29 cellular contexts compared by ENCODE assay signal in the genomic region with DNA sequence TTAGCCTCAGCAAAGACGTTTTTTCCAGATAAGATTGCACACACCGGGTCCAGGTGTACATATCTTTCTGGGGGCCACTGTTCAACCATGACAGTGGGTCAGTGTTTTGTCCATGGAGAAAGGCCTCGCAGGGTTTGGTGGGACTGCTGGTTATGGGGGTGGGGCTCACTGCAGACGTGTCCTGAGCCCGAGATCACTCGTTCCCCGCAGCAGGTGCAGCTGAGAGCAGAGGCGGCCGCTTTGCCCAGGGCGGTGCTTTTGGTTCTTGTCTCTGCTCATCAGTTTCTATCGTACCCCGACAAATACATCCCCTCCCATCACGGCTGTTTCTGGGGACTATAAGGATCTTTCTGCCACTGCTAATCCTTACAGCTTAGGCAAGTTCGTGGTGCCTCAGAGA.
"Had no signal": no experiment of that assay in that cellular context is flagged by ENCODE, and none has a peak within 500 bp of the region (broad histone marks: within the 10 kb centered on the region; RNA-seq: fewer than 3 reads in every experiment).

No MANE protein-coding gene starts in this region.

- H3K27me3 Mint-ChIP-seq: activated CD4-positive, alpha-beta memory T cell treated with anti-CD3 and anti-CD28 coated beads for 36 hours; activated CD4-positive, alpha-beta T cell treated with anti-CD3 and anti-CD28 coated beads for 36 hours; activated CD4-positive, alpha-beta T cell treated with anti-CD3 and anti-CD28 coated beads, Interleukin-2, amount 10 ng/mL, durations not matched to agents 24 days and 14 days; activated naive CD4-positive, alpha-beta T cell treated with anti-CD3 and anti-CD28 coated beads, Interleukin-2, amount 10 ng/mL, durations not matched to agents 7 days and 5 days; activated naive CD8-positive, alpha-beta T cell treated with anti-CD3 and anti-CD28 coated beads, Interleukin-2, amount 10 ng/mL, durations not matched to agents 7 days and 5 days; activated T-cell treated with anti-CD3 and anti-CD28 coated beads, Interleukin-2, amount 50 U/mL, for 24 hours; brain; dendritic cell treated with granulocyte-macrophage colony-stimulating factor and Interleukin-4, amounts not matched to agents 40 ng/mL and 50 ng/mL, for 4 days had no signal

- H3K36me3 Mint-ChIP-seq: activated CD4-positive, alpha-beta memory T cell treated with anti-CD3 and anti-CD28 coated beads for 36 hours; activated naive CD4-positive, alpha-beta T cell treated with anti-CD3 and anti-CD28 coated beads, Interleukin-2, amount 10 ng/mL, durations not matched to agents 7 days and 5 days; activated naive CD4-positive, alpha-beta T cell treated with anti-CD3 and anti-CD28 coated beads, Interleukin-2, amount 50 U/mL, for 72 hours; activated naive CD8-positive, alpha-beta T cell treated with anti-CD3 and anti-CD28 coated beads, Interleukin-2, amount 10 ng/mL, durations not matched to agents 7 days and 5 days; brain had no signal

- H3K27ac ChIP-seq: ascending aorta, breast epithelium, cardiac muscle cell, coronary artery, dorsolateral prefrontal cortex had no signal

- H3K4me1 ChIP-seq: ascending aorta, breast epithelium had no signal

- H3K27ac Mint-ChIP-seq: activated CD4-positive, alpha-beta memory T cell treated with anti-CD3 and anti-CD28 coated beads for 36 hours; activated CD4-positive, alpha-beta T cell treated with anti-CD3 and anti-CD28 coated beads for 36 hours; activated CD4-positive, alpha-beta T cell treated with anti-CD3 and anti-CD28 coated beads, Interleukin-2, amount 10 ng/mL, durations not matched to agents 24 days and 14 days; activated CD8-positive, alpha-beta T cell treated with anti-CD3 and anti-CD28 coated beads, Interleukin-2, amount 10 ng/mL, durations not matched to agents 7 days and 5 days; activated naive CD4-positive, alpha-beta T cell treated with anti-CD3 and anti-CD28 coated beads, Interleukin-2, amount 10 ng/mL, durations not matched to agents 7 days and 5 days; activated naive CD4-positive, alpha-beta T cell treated with anti-CD3 and anti-CD28 coated beads, Interleukin-2, amount 50 U/mL, for 72 hours; activated naive CD8-positive, alpha-beta T cell treated with anti-CD3 and anti-CD28 coated beads, Interleukin-2, amount 10 ng/mL, durations not matched to agents 7 days and 5 days; activated T-cell treated with anti-CD3 and anti-CD28 coated beads, Interleukin-2, amount 50 U/mL, for 24 hours; activated T-cell treated with anti-CD3 and anti-CD28 coated beads, Interleukin-2, amount 50 U/mL, for 72 hours; dendritic cell treated with granulocyte-macrophage colony-stimulating factor and Interleukin-4, amounts not matched to agents 40 ng/mL and 50 ng/mL, for 4 days; endodermal cell had no signal

- DNase-seq: activated CD4-positive, alpha-beta memory T cell treated with anti-CD3 and anti-CD28 coated beads for 36 hours; activated CD4-positive, alpha-beta T cell treated with anti-CD3 and anti-CD28 coated beads for 36 hours; activated CD4-positive, alpha-beta T cell treated with anti-CD3 and anti-CD28 coated beads, Interleukin-2, amount 10 ng/mL, durations not matched to agents 24 days and 14 days; activated CD4-positive, CD25-positive, alpha-beta regulatory T cell; activated CD4-positive, CD25-positive, alpha-beta regulatory T cell treated with anti-CD3 and anti-CD28 coated beads, Interleukin-2, amount 50 U/mL, for 72 hours; activated CD8-positive, alpha-beta memory T cell treated with anti-CD3 and anti-CD28 coated beads, Interleukin-2, amount 50 U/mL, for 48 hours; activated CD8-positive, alpha-beta T cell treated with anti-CD3 and anti-CD28 coated beads, Interleukin-2, amount 10 ng/mL, durations not matched to agents 7 days and 5 days; activated gamma-delta T cell; activated naive CD4-positive, alpha-beta T cell; activated naive CD4-positive, alpha-beta T cell treated with anti-CD3 and anti-CD28 coated beads, Interleukin-2, amount 10 ng/mL, durations not matched to agents 7 days and 5 days; activated naive CD8-positive, alpha-beta T cell treated with anti-CD3 and anti-CD28 coated beads, Interleukin-2, amount 10 ng/mL, durations not matched to agents 7 days and 5 days; activated T-cell treated with anti-CD3 and anti-CD28 coated beads for 4 hours; activated T-cell treated with anti-CD3 and anti-CD28 coated beads, Interleukin-2, amount 50 U/mL, for 24 hours; activated T-cell treated with anti-CD3 and anti-CD28 coated beads, Interleukin-2, amount 50 U/mL, for 72 hours; central memory CD4-positive, alpha-beta T cell; cerebellar nuclear complex; dorsolateral prefrontal cortex; effector memory CD4-positive, alpha-beta T cell; endodermal cell; foreskin fibroblast; T-helper 2 cell had no signal

- H3K27me3 ChIP-seq: ascending aorta, cardiac muscle cell, dorsolateral prefrontal cortex had no signal

- H3K9me3 Mint-ChIP-seq: activated CD4-positive, alpha-beta T cell treated with anti-CD3 and anti-CD28 coated beads, Interleukin-2, amount 10 ng/mL, durations not matched to agents 24 days and 14 days; activated naive CD4-positive, alpha-beta T cell treated with anti-CD3 and anti-CD28 coated beads, Interleukin-2, amount 50 U/mL, for 72 hours; activated naive CD8-positive, alpha-beta T cell treated with anti-CD3 and anti-CD28 coated beads, Interleukin-2, amount 10 ng/mL, durations not matched to agents 7 days and 5 days; activated T-cell treated with anti-CD3 and anti-CD28 coated beads, Interleukin-2, amount 50 U/mL, for 24 hours; activated T-cell treated with anti-CD3 and anti-CD28 coated beads, Interleukin-2, amount 50 U/mL, for 72 hours; dendritic cell treated with granulocyte-macrophage colony-stimulating factor and Interleukin-4, amounts not matched to agents 40 ng/mL and 50 ng/mL, for 4 days; endodermal cell had no signal

- H3K4me3 ChIP-seq: ascending aorta, breast epithelium, cardiac muscle cell, coronary artery, dorsolateral prefrontal cortex had no signal

- H3K4me3 Mint-ChIP-seq: activated CD4-positive, alpha-beta memory T cell treated with anti-CD3 and anti-CD28 coated beads for 36 hours; activated CD4-positive, alpha-beta T cell treated with anti-CD3 and anti-CD28 coated beads for 36 hours; activated CD4-positive, alpha-beta T cell treated with anti-CD3 and anti-CD28 coated beads, Interleukin-2, amount 10 ng/mL, durations not matched to agents 24 days and 14 days; activated CD8-positive, alpha-beta T cell treated with anti-CD3 and anti-CD28 coated beads, Interleukin-2, amount 10 ng/mL, durations not matched to agents 7 days and 5 days; activated naive CD4-positive, alpha-beta T cell treated with anti-CD3 and anti-CD28 coated beads, Interleukin-2, amount 10 ng/mL, durations not matched to agents 7 days and 5 days; activated naive CD8-positive, alpha-beta T cell treated with anti-CD3 and anti-CD28 coated beads, Interleukin-2, amount 10 ng/mL, durations not matched to agents 7 days and 5 days; activated T-cell treated with anti-CD3 and anti-CD28 coated beads, Interleukin-2, amount 50 U/mL, for 24 hours; activated T-cell treated with anti-CD3 and anti-CD28 coated beads, Interleukin-2, amount 50 U/mL, for 72 hours; brain; dendritic cell treated with granulocyte-macrophage colony-stimulating factor and Interleukin-4, amounts not matched to agents 40 ng/mL and 50 ng/mL, for 4 days; endodermal cell had no signal

- H3K36me3 ChIP-seq: ascending aorta, breast epithelium, cardiac muscle cell had no signal

- ATAC-seq: activated CD4-positive, alpha-beta T cell treated with anti-CD3 and anti-CD28 coated beads for 36 hours; activated CD8-positive, alpha-beta T cell treated with anti-CD3 and anti-CD28 coated beads, Interleukin-2, amount 10 ng/mL, durations not matched to agents 7 days and 5 days; activated naive CD4-positive, alpha-beta T cell treated with anti-CD3 and anti-CD28 coated beads, Interleukin-2, amount 50 U/mL, for 72 hours; activated T-cell treated with anti-CD3 and anti-CD28 coated beads, Interleukin-2, amount 50 U/mL, for 72 hours; esophagus mucosa had no signal

- H3K4me1 Mint-ChIP-seq: activated CD4-positive, alpha-beta T cell treated with anti-CD3 and anti-CD28 coated beads for 36 hours; activated CD4-positive, alpha-beta T cell treated with anti-CD3 and anti-CD28 coated beads, Interleukin-2, amount 10 ng/mL, durations not matched to agents 24 days and 14 days; activated naive CD4-positive, alpha-beta T cell treated with anti-CD3 and anti-CD28 coated beads, Interleukin-2, amount 10 ng/mL, durations not matched to agents 7 days and 5 days; activated naive CD8-positive, alpha-beta T cell treated with anti-CD3 and anti-CD28 coated beads, Interleukin-2, amount 10 ng/mL, durations not matched to agents 7 days and 5 days; endodermal cell had no signal

- H3K9me3 ChIP-seq: ascending aorta had no signal
